Comparison of ENCODE assay signal across 8 cellular contexts in the genomic region with DNA sequence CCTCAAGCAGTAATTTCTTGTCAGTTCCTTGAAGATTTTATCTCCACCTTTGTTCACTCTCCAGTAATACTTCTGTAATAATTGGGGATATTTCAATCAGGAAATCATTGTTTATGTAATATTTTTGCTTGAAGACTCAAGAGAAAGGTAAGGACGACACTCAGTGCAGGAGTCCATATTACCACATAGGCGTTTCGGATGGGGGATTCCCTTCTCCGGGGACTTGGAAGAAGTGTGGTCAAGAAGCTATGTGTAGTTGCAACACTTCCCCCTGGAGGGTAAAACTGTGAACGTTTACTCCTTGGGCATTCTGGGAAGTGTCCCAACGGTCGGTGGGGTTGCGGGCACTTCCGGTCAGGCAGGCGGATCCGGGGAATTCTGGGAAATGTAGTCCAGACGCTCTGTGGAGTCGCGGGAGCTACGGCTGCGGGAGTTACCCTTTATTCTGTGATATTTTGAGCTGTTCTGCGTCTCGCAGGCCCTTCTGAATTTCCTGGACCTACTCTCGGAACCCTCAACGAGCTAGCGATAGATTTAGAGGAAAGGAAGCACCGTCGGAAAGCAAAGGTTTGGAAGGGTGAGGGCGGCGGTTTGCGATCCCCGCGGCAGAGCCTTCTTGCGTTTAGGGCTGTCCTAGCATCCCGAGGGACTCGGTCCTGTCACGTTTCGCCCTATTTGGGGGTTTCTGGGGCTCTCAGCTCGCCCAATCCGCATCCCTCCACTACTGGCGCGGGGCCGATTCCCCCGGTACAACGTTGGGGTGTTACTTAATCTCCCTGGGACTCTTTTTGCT. TPM values are rescaled to one million over a fixed set of nuclear protein-coding genes. Genes with fewer than 3 reads are reported as not detected.
DNase-seq lines count a peak whose midpoint lies in the region; TF ChIP-seq lines count a peak whose summit lies in the region.

A gene (plus strand): TSS at position 395 of the 793 bp plus-strand sequence. CDS start 11,499 bp downstream, outside the sequence.

- H3K36me3 ChIP-seq in HAP-1 (replicated peaks) (no peaks in the 10 kb centered on the region), SK-N-MC (ENCODE audit: insufficient read depth, low read length) (no peaks in the 10 kb centered on the region), adipocyte (ENCODE audit: control insufficient read depth, insufficient read depth, low read length, severe bottlenecking) (no peaks in the 10 kb centered on the region), cardiac muscle cell (no peaks in the 10 kb centered on the region), ovary (no peaks in the 10 kb centered on the region), tibial nerve (peaks cover 0 to 37% (median 0%) of the 10 kb centered on the region in 3 donors)

- TF ChIP-seq CTCF in cardiac muscle cell (IDR thresholded peaks at IDR 0.05; ENCODE audit: low read depth, low read length), result peak; percentile 36
- TF ChIP-seq CTCF in ovary (IDR thresholded peaks at IDR 0.05), result peak in 2 of 3 donors; percentile 49 to 59
- peak in 4 of 5 experiments; percentile 35 to 65 (median 44) for TF ChIP-seq CTCF in tibial nerve (IDR thresholded peaks at IDR 0.05)

- peak within 1 kb of the TSS; percentile 15; the same call in 1 of the 2 replicates for H3K27ac ChIP-seq in SK-N-MC
- H3K27ac ChIP-seq in cardiac muscle cell, result peak within 1 kb of the TSS; percentile 70
- peak within 1 kb of the TSS; percentile 29 to 37 for H3K27ac ChIP-seq in ovary
- H3K27ac ChIP-seq in tibial nerve, result peak within 1 kb of the TSS in 3 of 4 donors; percentile 69 to 84 (median 81)

- in situ Hi-C loops in HAP-1 (cut with MboI; ENCODE audit: low sequenced_read_pairs), result no loop called here

- intact Hi-C loops in ovary (cut with DNase I), result no loop called here

- no peak for TF ChIP-seq POLR2A in ovary (IDR thresholded peaks at IDR 0.05)
- TF ChIP-seq POLR2A in tibial nerve (IDR thresholded peaks at IDR 0.05), result peak in 1 of 2 donors; percentile 11

- H3K4me3 ChIP-seq in HAP-1 (peak within 1 kb of the TSS; percentile 63), SK-N-MC (peak within 1 kb of the TSS; percentile 92), adipocyte (ENCODE audit: low read length) (peak within 1 kb of the TSS; percentile 96), cardiac muscle cell (peak within 1 kb of the TSS; percentile 79), ovary (peak within 1 kb of the TSS; percentile 76), tibial nerve (peak within 1 kb of the TSS; percentile 42 to 82 (median 58))

- peak; percentile 84 for DNase-seq in GDM1 (lab: John Stamatoyannopoulos, UW)
- DNase-seq in HAP-1 (ENCODE audit: low spot score in 2 of 2), result peak; percentile 93 to 97
- peak; percentile 100 for DNase-seq in MV-4-11 (lab: John Stamatoyannopoulos, UW)
- peak; percentile 47 for DNase-seq in SK-N-MC (ENCODE audit: low read depth, low spot score)
- peak; percentile 100 for DNase-seq in adipocyte (ENCODE audit: low read depth)
- DNase-seq in cardiac muscle cell (ENCODE audit: low read depth in 1 of 2, low spot score in 1 of 2), result peak; percentile 95 to 100
- peak; percentile 89 to 93 (median 91) for DNase-seq in ovary
- DNase-seq in tibial nerve (ENCODE audit: low spot score in 2 of 2), result peak; percentile 80 to 91

- TF ChIP-seq EP300 in ovary (IDR thresholded peaks at IDR 0.05), result peak; percentile 41
- TF ChIP-seq EP300 in tibial nerve (IDR thresholded peaks at IDR 0.05), result peak; percentile 46 to 89

- no peaks in the 10 kb centered on the region; the same call in 1 of the 2 replicates for H3K4me1 ChIP-seq in HAP-1
- H3K4me1 ChIP-seq in adipocyte (ENCODE audit: control insufficient read depth, insufficient read depth, low read length), result peaks cover 3% of the 10 kb centered on the region
- no peaks in the 10 kb centered on the region for H3K4me1 ChIP-seq in cardiac muscle cell (ENCODE audit: low read depth)
- no peaks in the 10 kb centered on the region for H3K4me1 ChIP-seq in ovary (ENCODE audit: insufficient read depth)
- peaks cover 0 to 3% (median 0%) of the 10 kb centered on the region in 4 donors for H3K4me1 ChIP-seq in tibial nerve

- H3K9me3 ChIP-seq in HAP-1 (peaks cover 4% of the 10 kb centered on the region), SK-N-MC (ENCODE audit: low read depth, low read length) (no peaks in the 10 kb centered on the region), adipocyte (ENCODE audit: control insufficient read depth, low read length) (peaks cover 17% of the 10 kb centered on the region), cardiac muscle cell (ENCODE audit: low read depth) (no peaks in the 10 kb centered on the region), ovary (peaks cover 0 to 12% of the 10 kb centered on the region in 2 donors), tibial nerve (peaks cover 0 to 66% (median 9%) of the 10 kb centered on the region in 4 donors)

- 0% methylated on average over 40 of the region's 40 CpGs for WGBS in ovary, 3 donors
- WGBS in tibial nerve, 2 donors, result 2% methylated on average over 35 to 40 of the region's 40 CpGs

- H3K9ac ChIP-seq in SK-N-MC (ENCODE audit: insufficient read length) (peak within 1 kb of the TSS; percentile 78), adipocyte (ENCODE audit: low read length) (peak within 1 kb of the TSS; percentile 93)

- H3K27me3 ChIP-seq in HAP-1 (ENCODE audit: low read depth) (no peaks in the 10 kb centered on the region), adipocyte (replicated peaks; ENCODE audit: control insufficient read depth, insufficient read depth, low read length) (no peaks in the 10 kb centered on the region), cardiac muscle cell (no peaks in the 10 kb centered on the region), ovary (no peaks in the 10 kb centered on the region), tibial nerve (no peaks in the 10 kb centered on the region)

RNA-seq across cellular contexts. Expression of the gene that starts here (rescaled TPM):
- total RNA-seq in cardiac muscle cell (3.8 and 9.3 TPM in 2 replicates), ovary (10 to 100 TPM in 1 of 7 donors, 1 to 10 TPM in 6; 2.2 to 11.5 (median 8.0) TPM), tibial nerve (1 to 10 TPM; 3.6 to 7.3 (median 6.5) TPM)
- polyA plus RNA-seq in cardiac muscle cell (0.54 and 3.7 TPM in 2 replicates), ovary (1 to 10 TPM; 2.3 to 3.3 TPM)

Comparison
In these comparisons a context has a peak if more than half of its experiments do, and no peak if none do; other contexts are left out.
1. Peak in every context shown above with its lines: DNase-seq, H3K4me3 ChIP-seq and H3K27ac ChIP-seq.
2. DNase-seq: peak in every context shown above with its lines; median percentile 100 in MV-4-11; 100 in adipocyte; 98 in cardiac muscle cell; 95 in HAP-1; 91 in ovary; 86 in tibial nerve; 84 in GDM1; 47 in SK-N-MC.
3. H3K27ac ChIP-seq: peak in every context shown above with its lines; median percentile 81 in tibial nerve; 70 in cardiac muscle cell; 33 in ovary; 15 in SK-N-MC.